Comparison of ENCODE assay signal across 8 cellular contexts in genomic region chr14:92973265-92973797, GRCh38. TPM values are rescaled to one million over a fixed set of nuclear protein-coding genes. Genes with fewer than 3 reads are reported as not detected.
DNase-seq lines count a peak whose midpoint lies in the region; ATAC-seq, FAIRE-seq and TF ChIP-seq lines count a peak whose summit lies in the region.

No MANE protein-coding gene starts in this region.

- no peaks in the 10 kb centered on the region for H3K27me3 ChIP-seq in endothelial cell of umbilical vein (ENCODE audit: control insufficient read depth in 2 of 2, insufficient read depth in 2 of 2, low read length in 2 of 2)
- no peaks in the 10 kb centered on the region for H3K27me3 ChIP-seq in mesenchymal stem cell (ENCODE audit: control insufficient read depth in 1 of 2, insufficient read depth in 1 of 2, low read length in 2 of 2)

- no peaks in the 10 kb centered on the region for H3K9me1 ChIP-seq in endothelial cell of umbilical vein (replicated peaks; ENCODE audit: control insufficient read depth, extremely low read depth, insufficient read depth, low read length)

- POLR2A ChIA-PET in endothelial cell of umbilical vein (lab: Charles Lee): no interaction called here

- H3K4ac ChIP-seq in mesenchymal stem cell (ENCODE audit: low read depth in 1 of 2, low read length in 2 of 2): no peak overlapping the region

- FAIRE-seq in endothelial cell of umbilical vein (lab: Jason Lieb, UNC): no peak
- FAIRE-seq in urothelium cell line (lab: Jason Lieb, UNC): no peak

- H3K23ac ChIP-seq in mesenchymal stem cell (ENCODE audit: low read length in 2 of 2): no peak overlapping the region

- no peaks in the 10 kb centered on the region for H3K79me2 ChIP-seq in endothelial cell of umbilical vein (ENCODE audit: control insufficient read depth, insufficient read depth, low read length)

- H3K4me2 ChIP-seq in endothelial cell of umbilical vein (ENCODE audit: insufficient read depth, low read length): no peak overlapping the region
- H3K4me2 ChIP-seq in mesenchymal stem cell (ENCODE audit: low read length, poor library complexity, severe bottlenecking): no peak overlapping the region

- no peak overlapping the region for H2BK15ac ChIP-seq in mesenchymal stem cell (ENCODE audit: low read depth, poor library complexity, severe bottlenecking)

- no peak overlapping the region for H4K8ac ChIP-seq in mesenchymal stem cell (ENCODE audit: low read length)

- no peak overlapping the region for H3K14ac ChIP-seq in mesenchymal stem cell (ENCODE audit: low read length in 2 of 2)

- H2AFZ ChIP-seq in endothelial cell of umbilical vein (ENCODE audit: low read depth, low read length) (no peak overlapping the region), mesenchymal stem cell (ENCODE audit: low read depth, low read length) (no peak overlapping the region)

- no peak overlapping the region for H3K27ac ChIP-seq in endothelial cell of umbilical vein (ENCODE audit: insufficient read depth, low read depth, low read length)
- H3K27ac ChIP-seq in mesenchymal stem cell (ENCODE audit: low read length, poor library complexity, severe bottlenecking): no peak overlapping the region

- H3K36me3 ChIP-seq in endothelial cell of umbilical vein (ENCODE audit: control insufficient read depth in 2 of 2, extremely low read depth in 1 of 2, insufficient read depth in 2 of 2, low read length in 2 of 2) (no peaks in the 10 kb centered on the region), mesenchymal stem cell (ENCODE audit: control insufficient read depth in 1 of 2, insufficient read depth in 2 of 2, low read depth in 1 of 2, low read length in 2 of 2) (peaks cover 6 to 8% of the 10 kb centered on the region in 2 experiments)

- TF ChIP-seq CTCF in GM13977 (IDR thresholded peaks at IDR 0.05; ENCODE audit: extremely low read depth, insufficient read depth, missing control alignments) (peak; percentile 39), endothelial cell of umbilical vein (IDR thresholded peaks at IDR 0.05; ENCODE audit: extremely low read depth in 1 of 2, insufficient read depth in 1 of 2, low read depth in 1 of 2, low read length in 2 of 2) (peak; percentile 50 to 55)

- H3K79me1 ChIP-seq in mesenchymal stem cell (replicated peaks; ENCODE audit: low read length, poor library complexity, severe bottlenecking): peaks cover 2% of the 10 kb centered on the region

- no TSS peak for BruUV-seq in endothelial cell of umbilical vein (replicated peaks; lab: Mats Ljungman, UMichigan)

- no peaks in the 10 kb centered on the region for H3K9me3 ChIP-seq in endothelial cell of umbilical vein (replicated peaks; ENCODE audit: control insufficient read depth, insufficient read depth, low read length)
- peaks cover 27% of the 10 kb centered on the region for H3K9me3 ChIP-seq in mesenchymal stem cell (ENCODE audit: control insufficient read depth, low read length)

- dilution Hi-C loops in endothelial cell of umbilical vein (cut with MboI; ENCODE audit: extremely low pct_ligation_motif_present, low sequenced_read_pairs): loop anchor here (25.0 kb wide), 1 partner anchor 164 kb away; no protein-coding TSS in a partner anchor

- intact Hi-C loops in endothelial cell of umbilical vein (cut with micrococcal nuclease): loop anchor here (1.0 to 5.0 kb wide), 2 partner anchors 139 to 166 kb away; no protein-coding TSS in a partner anchor

- in situ Hi-C loops in GM13977 (cut with MboI; ENCODE audit: low pct_unique_long_range_greater_than_20kb, low sequenced_read_pairs, unreplicated experiment): no loop called here

- H3K4me3 ChIP-seq in endothelial cell of umbilical vein (replicated peaks in 1 of 3; ENCODE audit: insufficient read depth in 1 of 3, low read depth in 1 of 3, low read length in 3 of 3): no peak overlapping the region
- peak overlapping the region in 1 of 2 experiments; percentile 48 for H3K4me3 ChIP-seq in mesenchymal stem cell (ENCODE audit: insufficient read depth in 1 of 2, low read depth in 1 of 2, low read length in 2 of 2)

- CTCF ChIA-PET in endothelial cell of umbilical vein (lab: Charles Lee): interaction anchor here (1.4 kb wide), 1 partner anchor 159 kb away, joined by 3 read pairs; no protein-coding TSS in a partner anchor

- H2AK5ac ChIP-seq in mesenchymal stem cell (ENCODE audit: low read length, severe bottlenecking): no peak overlapping the region

- H3K4me1 ChIP-seq in endothelial cell of umbilical vein (ENCODE audit: control insufficient read depth, extremely low read depth, insufficient read depth, low read length): no peaks in the 10 kb centered on the region
- peaks cover 6% of the 10 kb centered on the region for H3K4me1 ChIP-seq in mesenchymal stem cell (ENCODE audit: control insufficient read depth, insufficient read depth, low read depth, low read length)

- H3K9ac ChIP-seq in endothelial cell of umbilical vein (replicated peaks; ENCODE audit: extremely low read depth, insufficient read depth, low read length) (no peak overlapping the region), mesenchymal stem cell (ENCODE audit: low read length) (peak overlapping the region; percentile 75)

- no peak overlapping the region for H3K18ac ChIP-seq in mesenchymal stem cell (ENCODE audit: low read depth in 1 of 2, low read length in 2 of 2)

- DNase-seq in Ammon's horn (ENCODE audit: low spot score) (peak; percentile 88), GM13977 (ENCODE audit: low spot score) (no peak), RKO (ENCODE audit: low spot score) (peak; percentile 28), endothelial cell of umbilical vein (ENCODE audit: low read depth, low spot score) (peak; percentile 17), mesenchymal stem cell (no peak), urothelium cell line (ENCODE audit: low spot score) (peak; percentile 29), OCI-M2 (lab: John Stamatoyannopoulos, UW; ENCODE audit: unreplicated experiment) (no peak)

- no peak for ATAC-seq in HG02973 (IDR thresholded peaks at IDR 0.05; ENCODE audit: unreplicated experiment)

- no peak for TF ChIP-seq POLR2A in endothelial cell of umbilical vein (IDR thresholded peaks at IDR 0.05; ENCODE audit: low read depth, low read length)

- no peak overlapping the region for H4K91ac ChIP-seq in mesenchymal stem cell (ENCODE audit: low read length)

- no peak overlapping the region for H2BK120ac ChIP-seq in mesenchymal stem cell (ENCODE audit: low read depth, low read length)

- no peaks in the 10 kb centered on the region for H4K20me1 ChIP-seq in endothelial cell of umbilical vein (replicated peaks; ENCODE audit: control insufficient read depth, extremely low read depth, insufficient read depth, low read length)

- H2BK12ac ChIP-seq in mesenchymal stem cell (ENCODE audit: low read length in 2 of 2): no peak overlapping the region

- no peak overlapping the region for H2BK5ac ChIP-seq in mesenchymal stem cell (ENCODE audit: low read depth, low read length, poor library complexity, severe bottlenecking)

- WGBS in mesenchymal stem cell: 69% methylated on average over 12 of the region's 12 CpGs

TF ChIP-seq in endothelial cell of umbilical vein, 7 proteins besides CTCF, POLR2A, EP300 and RAD21:
- TF ChIP-seq MYC (IDR thresholded peaks at IDR 0.05; ENCODE audit: low read depth, low read length) (no peak), JUN (IDR thresholded peaks at IDR 0.05; ENCODE audit: borderline replicate concordance, insufficient read depth, insufficient read length, low read depth) (no peak), EZH2 (IDR thresholded peaks at IDR 0.05; ENCODE audit: borderline replicate concordance, low read depth, low read length, severe bottlenecking) (no peak), POLR2AphosphoS5 (IDR thresholded peaks at IDR 0.05; ENCODE audit: insufficient read depth, low read depth, low read length) (no peak), FOS (IDR thresholded peaks at IDR 0.05; ENCODE audit: borderline replicate concordance, insufficient read depth, low read length) (no peak), GATA2 (IDR thresholded peaks at IDR 0.05; ENCODE audit: insufficient read depth, insufficient read length, low read depth, low read length) (no peak)
- TF ChIP-seq, protein P1, sequence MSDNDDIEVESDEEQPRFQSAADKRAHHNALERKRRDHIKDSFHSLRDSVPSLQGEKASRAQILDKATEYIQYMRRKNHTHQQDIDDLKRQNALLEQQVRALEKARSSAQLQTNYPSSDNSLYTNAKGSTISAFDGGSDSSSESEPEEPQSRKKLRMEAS (IDR thresholded peaks at IDR 0.05; ENCODE audit: insufficient read depth, insufficient read length): no peak

RNA-seq across cellular contexts. Expression of gene CHGA, which starts 50.4 kb away (rescaled TPM):
- total RNA-seq in endothelial cell of umbilical vein: not detected in 2 replicates
- not detected in 2 replicates for polyA plus RNA-seq in endothelial cell of umbilical vein
- not detected in 2 replicates for polyA plus RNA-seq in endothelial cell of umbilical vein (2011; cell fraction: cytosol; rRNA removed)
- polyA plus RNA-seq in endothelial cell of umbilical vein (2011; cell fraction: nucleus; rRNA removed): not detected in 2 replicates
- not detected in 2 replicates for polyA plus RNA-seq in endothelial cell of umbilical vein (2012)
- not detected in 2 replicates for polyA minus RNA-seq in endothelial cell of umbilical vein
- polyA minus RNA-seq in endothelial cell of umbilical vein (2011; cell fraction: cytosol; rRNA and poly(A)+ RNA removed): not detected
- polyA minus RNA-seq in endothelial cell of umbilical vein (2011; cell fraction: nucleus; rRNA and poly(A)+ RNA removed): not detected in 2 replicates
- not detected for polyA plus RNA-seq in mesenchymal stem cell (2013, experiment 1 of 2)
- polyA plus RNA-seq in mesenchymal stem cell (2013, experiment 2 of 2): not detected

Comparison
In these comparisons a context has a peak if more than half of its experiments do, and no peak if none do; other contexts are left out.
1. DNase-seq: peak in Ammon's horn (single experiment), RKO (single experiment), endothelial cell of umbilical vein (single experiment) and urothelium cell line (single experiment); none in GM13977 (single experiment), mesenchymal stem cell (single experiment) and OCI-M2 (single experiment).